ENCODE assay signal across 35 cellular contexts in genomic region chr20:33075281-33075680, GRCh38. TPM values are rescaled to one million over a fixed set of nuclear protein-coding genes. Genes with fewer than 3 reads are reported as not detected.
"Had no signal": no experiment of that assay in that cellular context is flagged by ENCODE, and none has a peak within 500 bp of the region (broad histone marks: within the 10 kb centered on the region; RNA-seq: fewer than 3 reads in every experiment).

No MANE protein-coding gene starts in this region.

- H3K9me3 ChIP-seq: body of pancreas had no signal

- H3K4me1 ChIP-seq: body of pancreas had no signal

- H3K27ac ChIP-seq: body of pancreas, cardiac muscle cell, VCaP had no signal

- H3K27me3 ChIP-seq: body of pancreas had no signal

- H3K4me3 ChIP-seq: body of pancreas, cardiac muscle cell had no signal

- DNase-seq: activated CD4-positive, alpha-beta memory T cell treated with anti-CD3 and anti-CD28 coated beads, Interleukin-2, amount 10 ng/mL, durations not matched to agents 7 days and 5 days; activated CD4-positive, alpha-beta T cell treated with anti-CD3 and anti-CD28 coated beads for 1 hour; activated CD4-positive, alpha-beta T cell treated with anti-CD3 and anti-CD28 coated beads for 36 hours; activated CD4-positive, alpha-beta T cell treated with anti-CD3 and anti-CD28 coated beads for 48 hours; activated CD4-positive, alpha-beta T cell treated with anti-CD3 and anti-CD28 coated beads, Interleukin-2, amount 10 ng/mL, durations not matched to agents 7 days and 5 days; activated CD4-positive, alpha-beta T cell treated with anti-CD3 and anti-CD28 coated beads, Interleukin-2, amount 50 U/mL, for 48 hours; activated CD4-positive, CD25-positive, alpha-beta regulatory T cell; activated CD8-positive, alpha-beta memory T cell treated with anti-CD3 and anti-CD28 coated beads for 24 hours; activated CD8-positive, alpha-beta memory T cell treated with anti-CD3 and anti-CD28 coated beads, Interleukin-2, amount 10 ng/mL, durations not matched to agents 7 days and 5 days; activated CD8-positive, alpha-beta memory T cell treated with anti-CD3 and anti-CD28 coated beads, Interleukin-2, amount 50 U/mL, for 48 hours; activated CD8-positive, alpha-beta T cell treated with anti-CD3 and anti-CD28 coated beads, Interleukin-2, amount 10 ng/mL, durations not matched to agents 7 days and 5 days; activated effector memory CD4-positive, alpha-beta T cell treated with Interleukin-2 at 50 U/mL for 16 hours; activated gamma-delta T cell; activated naive CD4-positive, alpha-beta T cell treated with anti-CD3 and anti-CD28 coated beads, Interleukin-2, amount 10 ng/mL, durations not matched to agents 7 days and 5 days; activated naive CD4-positive, alpha-beta T cell treated with Interleukin-2 at 50 U/mL for 16 hours; activated naive CD8-positive, alpha-beta T cell treated with anti-CD3 and anti-CD28 coated beads, Interleukin-2, amount 10 ng/mL, durations not matched to agents 7 days and 5 days; activated naive CD8-positive, alpha-beta T cell treated with anti-CD3 and anti-CD28 coated beads, Interleukin-2, amount 50 U/mL, for 24 hours; activated T-cell treated with anti-CD3 and anti-CD28 coated beads, Interleukin-2, amount 50 U/mL, for 24 hours; activated T-cell treated with anti-CD3 and anti-CD28 coated beads, Interleukin-2, amount 50 U/mL, for 48 hours; amygdala; aorta; body of pancreas; caudate nucleus; cerebellar nuclear complex; T-helper 1 cell; T-helper 2 cell; T-helper 9 cell had no signal

- H3K36me3 ChIP-seq: cardiac muscle cell had no signal

RNA-seq across cellular contexts. Expression of gene BPIFB4, which starts 4.2 kb away (rescaled TPM):
- total RNA-seq: activated CD4-positive, alpha-beta memory T cell treated with anti-CD3 and anti-CD28 coated beads, Interleukin-2, amount 10 ng/mL, durations not matched to agents 7 days and 5 days; activated CD4-positive, alpha-beta T cell treated with anti-CD3 and anti-CD28 coated beads for 36 hours; activated CD4-positive, alpha-beta T cell treated with anti-CD3 and anti-CD28 coated beads, Interleukin-2, amount 10 ng/mL, durations not matched to agents 7 days and 5 days; activated CD8-positive, alpha-beta memory T cell treated with anti-CD3 and anti-CD28 coated beads, Interleukin-2, amount 10 ng/mL, durations not matched to agents 7 days and 5 days; activated CD8-positive, alpha-beta T cell treated with anti-CD3 and anti-CD28 coated beads, Interleukin-2, amount 10 ng/mL, durations not matched to agents 7 days and 5 days; activated naive CD8-positive, alpha-beta T cell treated with anti-CD3 and anti-CD28 coated beads, Interleukin-2, amount 10 ng/mL, durations not matched to agents 7 days and 5 days; activated T-helper 2 cell treated with anti-CD3 and anti-CD28 coated beads, Interferon-gamma antibody, Interleukin-2, Interleukin-4, amounts not matched to agents 10 μg/mL and 5 μg/mL and 100 μg/mL, durations not matched to agents 14 hours and 24 hours and 36 hours; aorta; astrocyte; body of pancreas; bronchial epithelial cell; cardiac muscle cell; chondrocyte; WTC11 had no signal
- polyA plus RNA-seq: aorta, cardiac muscle cell had no signal

RNA-seq across cellular contexts. Expression of gene BPIFB3, which starts 21.6 kb away (rescaled TPM):
- total RNA-seq: activated CD4-positive, alpha-beta memory T cell treated with anti-CD3 and anti-CD28 coated beads, Interleukin-2, amount 10 ng/mL, durations not matched to agents 7 days and 5 days; activated CD4-positive, alpha-beta T cell treated with anti-CD3 and anti-CD28 coated beads for 36 hours; activated CD4-positive, alpha-beta T cell treated with anti-CD3 and anti-CD28 coated beads, Interleukin-2, amount 10 ng/mL, durations not matched to agents 7 days and 5 days; activated CD8-positive, alpha-beta memory T cell treated with anti-CD3 and anti-CD28 coated beads, Interleukin-2, amount 10 ng/mL, durations not matched to agents 7 days and 5 days; activated CD8-positive, alpha-beta T cell treated with anti-CD3 and anti-CD28 coated beads, Interleukin-2, amount 10 ng/mL, durations not matched to agents 7 days and 5 days; activated naive CD8-positive, alpha-beta T cell treated with anti-CD3 and anti-CD28 coated beads, Interleukin-2, amount 10 ng/mL, durations not matched to agents 7 days and 5 days; activated T-helper 2 cell treated with anti-CD3 and anti-CD28 coated beads, Interferon-gamma antibody, Interleukin-2, Interleukin-4, amounts not matched to agents 10 μg/mL and 5 μg/mL and 100 μg/mL, durations not matched to agents 14 hours and 24 hours and 36 hours; aorta; astrocyte; body of pancreas; bronchial epithelial cell; cardiac muscle cell; chondrocyte; WTC11 had no signal
- polyA plus RNA-seq: adipose tissue, aorta, cardiac muscle cell had no signal

RNA-seq across cellular contexts. Expression of gene BPIFB6, which starts 43.8 kb away (rescaled TPM):
- total RNA-seq: activated CD4-positive, alpha-beta memory T cell treated with anti-CD3 and anti-CD28 coated beads, Interleukin-2, amount 10 ng/mL, durations not matched to agents 7 days and 5 days; activated CD4-positive, alpha-beta T cell treated with anti-CD3 and anti-CD28 coated beads for 36 hours; activated CD4-positive, alpha-beta T cell treated with anti-CD3 and anti-CD28 coated beads, Interleukin-2, amount 10 ng/mL, durations not matched to agents 7 days and 5 days; activated CD8-positive, alpha-beta memory T cell treated with anti-CD3 and anti-CD28 coated beads, Interleukin-2, amount 10 ng/mL, durations not matched to agents 7 days and 5 days; activated CD8-positive, alpha-beta T cell treated with anti-CD3 and anti-CD28 coated beads, Interleukin-2, amount 10 ng/mL, durations not matched to agents 7 days and 5 days; activated naive CD8-positive, alpha-beta T cell treated with anti-CD3 and anti-CD28 coated beads, Interleukin-2, amount 10 ng/mL, durations not matched to agents 7 days and 5 days; activated T-helper 2 cell treated with anti-CD3 and anti-CD28 coated beads, Interferon-gamma antibody, Interleukin-2, Interleukin-4, amounts not matched to agents 10 μg/mL and 5 μg/mL and 100 μg/mL, durations not matched to agents 14 hours and 24 hours and 36 hours; aorta; astrocyte; body of pancreas; bronchial epithelial cell; cardiac muscle cell; chondrocyte; WTC11 had no signal
- polyA plus RNA-seq: adipose tissue, aorta, cardiac muscle cell had no signal
